ENCODE assay signal across 19 cellular contexts in genomic region chr22:46286006-46286405, GRCh38. TPM values are rescaled to one million over a fixed set of nuclear protein-coding genes. Genes with fewer than 3 reads are reported as not detected.
A peak's percentile ranks its signal among the peaks of the same experiment; 100 is the strongest.
DNase-seq lines count a peak whose midpoint lies in the region; ATAC-seq and TF ChIP-seq lines count a peak whose summit lies in the region.
"Had no signal": no experiment of that assay in that cellular context is flagged by ENCODE, and none has a peak within 500 bp of the region (broad histone marks: within the 10 kb centered on the region; RNA-seq: fewer than 3 reads in every experiment).

No MANE protein-coding gene starts in this region.

- no peaks in the 10 kb centered on the region for H3K27me3 ChIP-seq in Caco-2 (replicated peaks; ENCODE audit: control insufficient read depth, insufficient read depth, low read length)
- H3K27me3 ChIP-seq: BE2C had no signal

- CTCF ChIA-PET in Caco-2 (lab: Charles Lee) = no interaction called here

- no peak overlapping the region for H3K4me3 Mint-ChIP-seq in T-helper 2 cell treated with Interferon-gamma antibody and Interleukin-4, amounts not matched to agents 5 μg/mL and 100 μg/mL, for 36 hours
- H3K4me3 Mint-ChIP-seq in Caco-2 (ENCODE audit: unreplicated experiment) = no peak overlapping the region
- peak overlapping the region; percentile 13 for H3K4me3 Mint-ChIP-seq in central memory CD8-positive, alpha-beta T cell
- H3K4me3 Mint-ChIP-seq in natural killer cell = peak overlapping the region; percentile 73
- H3K4me3 Mint-ChIP-seq: CD4-positive, alpha-beta memory T cell; H9 had no signal

- H3K4me1 Mint-ChIP-seq in T-helper 2 cell treated with Interferon-gamma antibody and Interleukin-4, amounts not matched to agents 5 μg/mL and 100 μg/mL, for 36 hours (ENCODE audit: low read depth) = peaks cover 9% of the 10 kb centered on the region
- H3K4me1 Mint-ChIP-seq in Caco-2 (ENCODE audit: low read depth, unreplicated experiment) (no peaks in the 10 kb centered on the region), natural killer cell (peaks cover 73 to 85% of the 10 kb centered on the region in 2 donors)
- peaks cover 56% of the 10 kb centered on the region for H3K4me1 Mint-ChIP-seq in central memory CD8-positive, alpha-beta T cell
- H3K4me1 Mint-ChIP-seq: H9 had no signal

- no peak for ATAC-seq in central memory CD8-positive, alpha-beta T cell (replicated peaks; ENCODE audit: extremely low read depth, poor library complexity, severe bottlenecking)
- no peak for ATAC-seq in natural killer cell

- H3K27ac Mint-ChIP-seq in T-helper 2 cell treated with Interferon-gamma antibody and Interleukin-4, amounts not matched to agents 5 μg/mL and 100 μg/mL, for 36 hours = peak overlapping the region; percentile 15
- H3K27ac Mint-ChIP-seq in Caco-2 (ENCODE audit: unreplicated experiment) (no peak overlapping the region), natural killer cell (peak overlapping the region; percentile 99)
- peak overlapping the region; percentile 83 for H3K27ac Mint-ChIP-seq in central memory CD8-positive, alpha-beta T cell (ENCODE audit: low read depth)

- H3K36me3 ChIP-seq in Caco-2 (ENCODE audit: control insufficient read depth, insufficient read depth, low read length) = peaks cover 4% of the 10 kb centered on the region

- H3K36me3 Mint-ChIP-seq in T-helper 2 cell treated with Interferon-gamma antibody and Interleukin-4, amounts not matched to agents 5 μg/mL and 100 μg/mL, for 36 hours (ENCODE audit: low read depth) = peaks cover 20% of the 10 kb centered on the region
- H3K36me3 Mint-ChIP-seq in Caco-2 (ENCODE audit: insufficient read depth, unreplicated experiment) = peaks cover 57% of the 10 kb centered on the region
- H3K36me3 Mint-ChIP-seq in central memory CD8-positive, alpha-beta T cell (ENCODE audit: insufficient read depth) = peaks cover 50% of the 10 kb centered on the region
- peaks cover 7% of the 10 kb centered on the region for H3K36me3 Mint-ChIP-seq in natural killer cell

- H3K4me3 ChIP-seq in Caco-2 (ENCODE audit: low read depth, low read length) = no peak overlapping the region

- POLR2A ChIA-PET in Caco-2 (lab: Charles Lee) = interaction anchor here (0.5 kb wide), 1 partner anchor 289 kb away, joined by 3 read pairs; no protein-coding TSS in a partner anchor

- H3K9me3 Mint-ChIP-seq in T-helper 2 cell treated with Interferon-gamma antibody and Interleukin-4, amounts not matched to agents 5 μg/mL and 100 μg/mL, for 36 hours = no peaks in the 10 kb centered on the region
- H3K9me3 Mint-ChIP-seq in Caco-2 (ENCODE audit: unreplicated experiment) (no peaks in the 10 kb centered on the region), natural killer cell (no peaks in the 10 kb centered on the region)
- no peaks in the 10 kb centered on the region for H3K9me3 Mint-ChIP-seq in central memory CD8-positive, alpha-beta T cell
- H3K9me3 Mint-ChIP-seq: H9 had no signal

- intact Hi-C loops in Caco-2 (cut with micrococcal nuclease; ENCODE audit: unreplicated experiment) (no loop called here), natural killer cell (cut with micrococcal nuclease) (loop anchor here (10.0 kb wide), 2 partner anchors 231 to 971 kb away; no protein-coding TSS in a partner anchor)

- DNase-seq in T-helper 2 cell treated with Interferon-gamma antibody and Interleukin-4, amounts not matched to agents 5 μg/mL and 100 μg/mL, for 36 hours (ENCODE audit: low spot score) = no peak
- DNase-seq in T-helper 2 cell = no peak
- DNase-seq in Caco-2 = no peak
- DNase-seq in central memory CD8-positive, alpha-beta T cell (ENCODE audit: low spot score in 2 of 2) = no peak
- DNase-seq in natural killer cell = no peak
- DNase-seq in GM19238 (ENCODE audit: insufficient read length, low spot score) = no peak
- no peak for DNase-seq in COLO829 (ENCODE audit: low spot score)
- DNase-seq in activated CD8-positive, alpha-beta memory T cell treated with anti-CD3 and anti-CD28 coated beads for 24 hours = no peak
- DNase-seq: BE2C; CD4-positive, alpha-beta memory T cell; DMS79; H9; Karpas-422; MM.1S; NCI-H1092 treated with DMSO at 0.1 percent for 48 hours; NCI-H2081 treated with DMSO at 0.1 percent for 48 hours; NCI-H524; SHP77 treated with DMSO at 0.1 percent for 48 hours had no signal

- TSS peak; percentile 21 for BruUV-seq in Caco-2 (replicated peaks; lab: Mats Ljungman, UMichigan)

- H3K27me3 Mint-ChIP-seq in T-helper 2 cell treated with Interferon-gamma antibody and Interleukin-4, amounts not matched to agents 5 μg/mL and 100 μg/mL, for 36 hours (ENCODE audit: low read depth) = no peaks in the 10 kb centered on the region
- H3K27me3 Mint-ChIP-seq in Caco-2 (ENCODE audit: insufficient read depth, unreplicated experiment) = no peaks in the 10 kb centered on the region
- no peaks in the 10 kb centered on the region for H3K27me3 Mint-ChIP-seq in central memory CD8-positive, alpha-beta T cell
- no peaks in the 10 kb centered on the region for H3K27me3 Mint-ChIP-seq in natural killer cell (ENCODE audit: low read depth in 2 of 2)
- H3K27me3 Mint-ChIP-seq: CD4-positive, alpha-beta memory T cell had no signal

- no peaks in the 10 kb centered on the region for H3K9me3 ChIP-seq in Caco-2
- H3K9me3 ChIP-seq: BE2C had no signal

- H3K4me1 ChIP-seq in Caco-2 = no peaks in the 10 kb centered on the region
- H3K4me1 ChIP-seq: BE2C had no signal

- TF ChIP-seq CTCF in Caco-2 (IDR thresholded peaks at IDR 0.05; ENCODE audit: insufficient read depth in 1 of 2, low read depth in 1 of 2, low read length in 1 of 2, severe bottlenecking in 1 of 2, unreplicated experiment in 1 of 2) (no peak), natural killer cell (IDR thresholded peaks at IDR 0.05) (no peak)

RNA-seq across cellular contexts. Expression of gene GTSE1, which starts 10.7 kb away (rescaled TPM):
- total RNA-seq in Caco-2 (2022) (54.4 and 55.1 TPM in 2 replicates), natural killer cell (1 to 10 TPM; 2.7 to 4.0 (median 2.9) TPM)

RNA-seq across cellular contexts. Expression of gene TTC38, which starts 18.2 kb away (rescaled TPM):
- total RNA-seq in Caco-2 (2022) (44.5 and 48.9 TPM in 2 replicates), natural killer cell (100 to 1,000 TPM; 251 to 313 (median 312) TPM)

RNA-seq across cellular contexts. Expression of gene PKDREJ, which starts 22.9 kb away (rescaled TPM):
- 0.05 TPM in 1 of 2 replicates, not detected in the other for total RNA-seq in Caco-2 (2022)
- under 1 TPM; 0.07 to 0.25 (median 0.20) TPM for total RNA-seq in natural killer cell
- total RNA-seq: CD4-positive, alpha-beta memory T cell; G401 had no signal

RNA-seq across cellular contexts. Expression of gene CDPF1, which starts 35.9 kb away (rescaled TPM):
- total RNA-seq in Caco-2 (2022) (7.2 and 8.8 TPM in 2 replicates), natural killer cell (10 to 100 TPM in 1 of 3 donors, 1 to 10 TPM in 2; 5.0 to 11.4 (median 7.2) TPM)

RNA-seq across cellular contexts. Expression of gene TRMU, which starts 49.5 kb away (rescaled TPM):
- 73.9 and 78.4 TPM in 2 replicates for total RNA-seq in Caco-2 (2022)
- total RNA-seq in natural killer cell = 10 to 100 TPM; 54.5 to 77.9 (median 58.4) TPM

Comparison
In these comparisons a context has a peak if more than half of its experiments do, and no peak if none do; other contexts are left out.
1. H3K4me3 Mint-ChIP-seq: peak in central memory CD8-positive, alpha-beta T cell (single experiment) and natural killer cell (single experiment); none in T-helper 2 cell treated with Interferon-gamma antibody and Interleukin-4, amounts not matched to agents 5 μg/mL and 100 μg/mL, for 36 hours (single experiment) and Caco-2 (single experiment).
2. RNA of gene GTSE1, which starts 10.7 kb away (total RNA-seq): 54.4 to 55.1 TPM in Caco-2; 2.7 to 4.0 TPM in natural killer cell; every median in the first group is over 10 times any median in the second.